In the genomic region with DNA sequence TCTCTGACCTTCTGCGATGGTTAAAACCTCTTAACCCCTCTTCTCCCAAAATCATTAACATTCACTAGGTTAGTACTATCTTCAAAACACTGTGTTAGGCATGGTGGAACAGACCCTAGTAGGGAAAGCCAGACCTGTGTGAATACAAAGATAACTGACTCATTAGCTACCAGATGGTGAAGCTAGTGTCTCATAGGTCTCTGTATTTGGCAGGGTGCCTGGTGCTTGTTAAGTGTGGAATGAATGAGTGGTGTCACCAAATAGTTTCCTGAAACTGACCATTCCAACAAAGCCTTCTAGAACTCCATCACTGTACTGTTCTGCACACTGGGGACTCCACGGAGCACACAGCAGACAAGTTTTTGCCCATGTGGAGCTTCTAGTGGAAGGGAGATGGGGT, we compare ENCODE assay signal across 9 cellular contexts. TPM values are rescaled to one million over a fixed set of nuclear protein-coding genes. Genes with fewer than 3 reads are reported as not detected.
A peak's percentile ranks its signal among the peaks of the same experiment; 100 is the strongest.
DNase-seq lines count a peak whose midpoint lies in the region; TF ChIP-seq lines count a peak whose summit lies in the region.
"Had no signal": no experiment of that assay in that cellular context is flagged by ENCODE, and none has a peak within 500 bp of the region (broad histone marks: within the 10 kb centered on the region; RNA-seq: fewer than 3 reads in every experiment).

No MANE protein-coding gene starts in this region.

- DNase-seq in AG20443 (ENCODE audit: low spot score) (peak; percentile 77), HK-2 (ENCODE audit: unreplicated experiment) (peak; percentile 62), SW480 (ENCODE audit: low spot score) (peak; percentile 25), iris pigment epithelial cell (ENCODE audit: low read depth) (peak; percentile 95), esophagus squamous epithelium (lab: John Stamatoyannopoulos, UW) (no peak), nucleus accumbens (lab: John Stamatoyannopoulos, UW) (no peak), lower leg skin (ENCODE audit: low spot score in 2 of 2) (no peak), mesenteric fat pad (ENCODE audit: low spot score) (no peak)
- DNase-seq: NCI-H187 treated with DMSO at 0.1 percent for 48 hours had no signal

- peaks cover 0 to 26% (median 0%) of the 10 kb centered on the region in 3 donors for H3K4me1 ChIP-seq in esophagus squamous epithelium

- peaks cover 0 to 4% (median 0%) of the 10 kb centered on the region in 4 donors for H3K27me3 ChIP-seq in esophagus squamous epithelium

- WGBS in esophagus squamous epithelium, 2 donors: 81 to 82% methylated on average over 2 of the region's 2 CpGs
- 63 to 69% methylated on average over 2 of the region's 2 CpGs for WGBS in lower leg skin, 2 donors

- no peak for TF ChIP-seq CTCF in esophagus squamous epithelium (IDR thresholded peaks at IDR 0.05)
- no peak for TF ChIP-seq CTCF in lower leg skin (IDR thresholded peaks at IDR 0.05)

- H3K4me3 ChIP-seq in esophagus squamous epithelium (no peak overlapping the region), lower leg skin (ENCODE audit: low read depth, poor library complexity, severe bottlenecking) (no peak overlapping the region)

- intact Hi-C loops in esophagus squamous epithelium (cut with DNase I) (no loop called here), lower leg skin (cut with DNase I; ENCODE audit: low total_unique reads) (no loop called here)

- TF ChIP-seq POLR2A in esophagus squamous epithelium (IDR thresholded peaks at IDR 0.05) (no peak), lower leg skin (IDR thresholded peaks at IDR 0.05) (no peak)

- H3K9me3 ChIP-seq in esophagus squamous epithelium: no peaks in the 10 kb centered on the region

- H3K36me3 ChIP-seq in esophagus squamous epithelium: no peaks in the 10 kb centered on the region

- no peak overlapping the region for H3K27ac ChIP-seq in esophagus squamous epithelium

RNA-seq across cellular contexts. Expression of gene TM9SF3, which starts 27.7 kb away (rescaled TPM):
- total RNA-seq in esophagus squamous epithelium (10 to 100 TPM; 36.7 to 86.4 (median 72.4) TPM), lower leg skin (10 to 100 TPM; 54.4 to 67.9 (median 59.5) TPM), mesenteric fat pad (139 TPM)

Comparison
In these comparisons a context has a peak if more than half of its experiments do, and no peak if none do; other contexts are left out.
1. DNase-seq: peak in AG20443 (single experiment), HK-2 (single experiment), SW480 (single experiment) and iris pigment epithelial cell (single experiment); none in esophagus squamous epithelium (single experiment), nucleus accumbens (0 of 56), lower leg skin (0 of 2) and mesenteric fat pad (single experiment).